In genomic region chr20:46666818-46667515, GRCh38 we compare ENCODE assay signal across 32 cellular contexts. TPM values are rescaled to one million over a fixed set of nuclear protein-coding genes. Genes with fewer than 3 reads are reported as not detected.
"Had no signal": no experiment of that assay in that cellular context is flagged by ENCODE, and none has a peak within 500 bp of the region (broad histone marks: within the 10 kb centered on the region; RNA-seq: fewer than 3 reads in every experiment).

No MANE protein-coding gene starts in this region.

- ATAC-seq: heart right ventricle; mucosa of descending colon; natural killer cell treated with Interleukin-12 subunit alpha and Interleukin-12 subunit beta and Interleukin-15 and Interleukin-18, amount 100 ng/mL, for 72 hours; pancreas; sciatic nerve; stimulated activated naive CD8-positive, alpha-beta T cell treated with anti-CD3 and anti-CD28 coated beads, Interleukin-15, amount 100 ng/mL, for 72 hours; upper lobe of right lung had no signal

- H3K36me3 ChIP-seq: colonic mucosa, esophagus squamous epithelium, heart right ventricle, neutrophil, pancreas, suprapubic skin, transverse colon, upper lobe of right lung, uterus had no signal

- H3K36me3 Mint-ChIP-seq: natural killer cell treated with Interleukin-12 subunit alpha and Interleukin-12 subunit beta and Interleukin-15 and Interleukin-18, amount 100 ng/mL, for 72 hours had no signal

- DNase-seq: colonic mucosa; effector memory CD4-positive, alpha-beta T cell; erythroblast; esophagus squamous epithelium; foreskin melanocyte; glutamatergic neuron; heart right ventricle; hippocampal formation; mesenchymal stem cell; mucosa of descending colon; naive B cell; pancreas; stimulated activated CD4-positive, alpha-beta T cell treated with anti-CD3 and anti-CD28 coated beads, Interleukin-12 subunit alpha, Interleukin-12 subunit beta, amount 100 ng/mL, for 4 hours; stimulated activated CD4-positive, alpha-beta T cell treated with anti-CD3 and anti-CD28 coated beads, Interleukin-1b, Interleukin-23, amount 100 ng/mL, for 48 hours; stimulated activated CD4-positive, alpha-beta T cell treated with anti-CD3 and anti-CD28 coated beads, Interleukin-4, amount 100 ng/mL, for 1 hour; stimulated activated CD8-positive, alpha-beta memory T cell treated with anti-CD3 and anti-CD28 coated beads, Interleukin-4, amount 100 ng/mL, for 48 hours; stimulated activated naive CD4-positive, alpha-beta T cell; stimulated activated naive CD8-positive, alpha-beta T cell treated with anti-CD3 and anti-CD28 coated beads, Interleukin-15, amount 100 ng/mL, for 72 hours; transverse colon; upper lobe of right lung; uterus had no signal

- H3K27ac ChIP-seq: colonic mucosa, esophagus squamous epithelium, heart right ventricle, neutrophil, pancreas, suprapubic skin, transverse colon, upper lobe of right lung, uterus had no signal

- H3K9me3 ChIP-seq: colonic mucosa, neutrophil, pancreas, transverse colon, upper lobe of right lung, uterus had no signal

- H3K27me3 ChIP-seq: colonic mucosa, esophagus squamous epithelium, heart right ventricle, pancreas, suprapubic skin, transverse colon, upper lobe of right lung, uterus had no signal

- H3K27me3 Mint-ChIP-seq: dendritic cell treated with granulocyte-macrophage colony-stimulating factor and Interleukin-4, amounts not matched to agents 40 ng/mL and 50 ng/mL, for 4 days; natural killer cell treated with Interleukin-12 subunit alpha and Interleukin-12 subunit beta and Interleukin-15 and Interleukin-18, amount 100 ng/mL, for 72 hours; stimulated activated naive CD8-positive, alpha-beta T cell treated with anti-CD3 and anti-CD28 coated beads, Interleukin-15, amount 100 ng/mL, for 72 hours had no signal

- H3K4me3 ChIP-seq: colonic mucosa, esophagus squamous epithelium, heart right ventricle, mucosa of descending colon, pancreas, smooth muscle cell, suprapubic skin, transverse colon, upper lobe of right lung, uterus had no signal

- H3K4me1 ChIP-seq: colonic mucosa, esophagus squamous epithelium, heart right ventricle, suprapubic skin, transverse colon, upper lobe of right lung, uterus had no signal

- H3K4me3 Mint-ChIP-seq: dendritic cell treated with granulocyte-macrophage colony-stimulating factor and Interleukin-4, amounts not matched to agents 40 ng/mL and 50 ng/mL, for 4 days; mesothelial cell of epicardium; naive B cell; natural killer cell treated with Interleukin-12 subunit alpha and Interleukin-12 subunit beta and Interleukin-15 and Interleukin-18, amount 100 ng/mL, for 72 hours; neural crest cell; stimulated activated naive CD8-positive, alpha-beta T cell treated with anti-CD3 and anti-CD28 coated beads, Interleukin-15, amount 100 ng/mL, for 72 hours had no signal

- H3K4me2 ChIP-seq: smooth muscle cell had no signal

- H3K27ac Mint-ChIP-seq: dendritic cell treated with granulocyte-macrophage colony-stimulating factor and Interleukin-4, amounts not matched to agents 40 ng/mL and 50 ng/mL, for 4 days; mesothelial cell of epicardium; naive B cell; natural killer cell treated with Interleukin-12 subunit alpha and Interleukin-12 subunit beta and Interleukin-15 and Interleukin-18, amount 100 ng/mL, for 72 hours; stimulated activated naive CD8-positive, alpha-beta T cell treated with anti-CD3 and anti-CD28 coated beads, Interleukin-15, amount 100 ng/mL, for 72 hours had no signal

- FAIRE-seq: endothelial cell of umbilical vein, islet of Langerhans, pancreas had no signal

- H3K4me1 Mint-ChIP-seq: mesothelial cell of epicardium; naive B cell; neural crest cell; stimulated activated naive CD8-positive, alpha-beta T cell treated with anti-CD3 and anti-CD28 coated beads, Interleukin-15, amount 100 ng/mL, for 72 hours had no signal

RNA-seq across cellular contexts. Expression of gene SLC13A3, which starts 15.7 kb away (rescaled TPM):
- total RNA-seq: lung microvascular endothelial cell had no signal
